Comparison of ENCODE assay signal across 8 cellular contexts in the genomic region with DNA sequence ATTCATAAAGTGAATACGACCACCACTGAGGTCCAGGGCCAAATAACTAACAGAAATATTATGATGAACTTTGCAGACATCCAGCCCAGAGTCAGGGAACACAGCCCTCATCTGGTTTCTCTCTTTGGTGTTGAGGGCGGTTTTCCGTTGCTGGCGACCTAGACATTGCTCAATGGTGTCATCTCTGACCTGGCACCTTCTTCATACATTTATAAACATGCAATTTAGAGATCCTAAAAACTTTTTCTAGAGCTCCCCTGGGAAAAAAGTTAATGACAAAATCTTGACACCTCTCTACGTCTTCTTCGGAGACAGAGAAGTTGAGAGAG. TPM values are rescaled to one million over a fixed set of nuclear protein-coding genes. Genes with fewer than 3 reads are reported as not detected.
A peak's percentile ranks its signal among the peaks of the same experiment; 100 is the strongest.
DNase-seq lines count a peak whose midpoint lies in the region; ATAC-seq, FAIRE-seq and TF ChIP-seq lines count a peak whose summit lies in the region.

No MANE protein-coding gene starts in this region.

- peaks cover 9% of the 10 kb centered on the region for H3K27me3 Mint-ChIP-seq in GM23338 (ENCODE audit: insufficient read depth, low read depth, poor library complexity)

- peaks cover 5% of the 10 kb centered on the region; the same call in 1 of the 2 replicates for H4K20me1 ChIP-seq in GM23338 (replicated peaks; ENCODE audit: insufficient read depth)

- no peak for ATAC-seq in GM23338
- peak; percentile 5 to 24 (median 14) for ATAC-seq in pancreas
- ATAC-seq in GM18520 (IDR thresholded peaks at IDR 0.05; ENCODE audit: unreplicated experiment) = no peak
- no peak for ATAC-seq in HG03457 (IDR thresholded peaks at IDR 0.05; ENCODE audit: unreplicated experiment)
- no peak for ATAC-seq in HG03442 (IDR thresholded peaks at IDR 0.05; ENCODE audit: unreplicated experiment)

- peak overlapping the region; percentile 72; the same call in 1 of the 2 replicates for H2AFZ ChIP-seq in GM23338

- H3K79me2 ChIP-seq in GM23338 (replicated peaks; ENCODE audit: insufficient read depth) = peaks cover 43% of the 10 kb centered on the region

- 3 to 7% methylated on average over 6 of the region's 6 CpGs for WGBS in esophagus squamous epithelium, 2 donors
- 11 to 12% methylated on average over 6 of the region's 6 CpGs for WGBS in pancreas, 2 donors

- H3K4me2 ChIP-seq in GM23338 = peak overlapping the region; percentile 85

- H3K9me3 Mint-ChIP-seq in GM23338 = no peaks in the 10 kb centered on the region

- DNase-seq in GM23338 (ENCODE audit: low spot score) (no peak), SK-MEL-5 (ENCODE audit: low read depth, low spot score) (peak; percentile 27), esophagus squamous epithelium (lab: John Stamatoyannopoulos, UW) (no peak), pancreas (no peak), KBM-7 (no peak)

- no peaks in the 10 kb centered on the region for H3K9me2 ChIP-seq in GM23338 (ENCODE audit: insufficient read depth)

- no peaks in the 10 kb centered on the region for H3K27me3 ChIP-seq in GM23338 (ENCODE audit: insufficient read depth)
- H3K27me3 ChIP-seq in esophagus squamous epithelium = peaks cover 0 to 22% (median 0%) of the 10 kb centered on the region in 4 donors
- no peaks in the 10 kb centered on the region for H3K27me3 ChIP-seq in pancreas

- H3K9me3 ChIP-seq in esophagus squamous epithelium (no peaks in the 10 kb centered on the region), pancreas (no peaks in the 10 kb centered on the region)

- H3K36me3 Mint-ChIP-seq in GM23338 (ENCODE audit: low read depth) = peaks cover 13% of the 10 kb centered on the region; the same call in 2 of the 3 replicates

- H3K4me1 ChIP-seq in GM23338 (ENCODE audit: insufficient read depth) = peaks cover 21% of the 10 kb centered on the region
- peaks cover 0 to 40% (median 7%) of the 10 kb centered on the region in 3 donors for H3K4me1 ChIP-seq in esophagus squamous epithelium
- H3K4me1 ChIP-seq in pancreas = no peaks in the 10 kb centered on the region

- H3K4me1 Mint-ChIP-seq in GM23338 = peaks cover 26% of the 10 kb centered on the region

- H3K4me3 ChIP-seq in GM23338 (peak overlapping the region; percentile 97), esophagus squamous epithelium (peak overlapping the region; percentile 64 to 78 (median 71)), pancreas (peak overlapping the region in 2 of 4 donors; percentile 74 to 75)

- H3K27ac Mint-ChIP-seq in GM23338 = no peak overlapping the region

- in situ Hi-C loops in SK-MEL-5 (cut with HindIII; ENCODE audit: low pct_unique_long_range_greater_than_20kb, low sequenced_read_pairs) (no loop called here), KBM-7 (cut with MboI; ENCODE audit: low pct_unique_long_range_greater_than_20kb, low sequenced_read_pairs) (no loop called here)

- intact Hi-C loops in esophagus squamous epithelium (cut with DNase I) = no loop called here
- intact Hi-C loops in pancreas (cut with DNase I) = no loop called here

- no peak for TF ChIP-seq POLR2A in esophagus squamous epithelium (IDR thresholded peaks at IDR 0.05)

- peaks cover 9% of the 10 kb centered on the region; the same call in 1 of the 2 replicates for H3F3A ChIP-seq in GM23338 (replicated peaks; ENCODE audit: low read depth)

- no peak for TF ChIP-seq CTCF in GM23338 (conservative IDR thresholded peaks at IDR 0.05; ENCODE audit: low read depth in 2 of 2)
- no peak for TF ChIP-seq CTCF in esophagus squamous epithelium (IDR thresholded peaks at IDR 0.05)
- TF ChIP-seq CTCF in pancreas (IDR thresholded peaks at IDR 0.05) = no peak

- peak overlapping the region; percentile 93 for H3K4me3 Mint-ChIP-seq in GM23338

- no peaks in the 10 kb centered on the region for H3K36me3 ChIP-seq in GM23338 (ENCODE audit: insufficient read depth)
- H3K36me3 ChIP-seq in esophagus squamous epithelium = no peaks in the 10 kb centered on the region
- H3K36me3 ChIP-seq in pancreas = no peaks in the 10 kb centered on the region

- no peak for FAIRE-seq in pancreas (lab: Jason Lieb, UNC)

- H3K27ac ChIP-seq in GM23338 (ENCODE audit: low read depth) = no peak overlapping the region
- H3K27ac ChIP-seq in esophagus squamous epithelium = peak overlapping the region in 2 of 4 donors; percentile 39 to 47
- H3K27ac ChIP-seq in pancreas = no peak overlapping the region

TF ChIP-seq in GM23338, 12 proteins besides CTCF, POLR2A, EP300 and RAD21 (continues in another document):
- TF ChIP-seq NANOG (IDR thresholded peaks at IDR 0.05; ENCODE audit: borderline replicate concordance) (no peak), POLR2AphosphoS5 (IDR thresholded peaks at IDR 0.05; ENCODE audit: low read depth) (no peak), EZH2phosphoT487 (IDR thresholded peaks at IDR 0.05; ENCODE audit: unreplicated experiment) (no peak), STAT1 (IDR thresholded peaks at IDR 0.05; ENCODE audit: unreplicated experiment) (no peak), CREB1 (CRISPR knock-in tag; IDR thresholded peaks at IDR 0.05; ENCODE audit: low read depth) (no peak)
- TF ChIP-seq, protein P1, sequence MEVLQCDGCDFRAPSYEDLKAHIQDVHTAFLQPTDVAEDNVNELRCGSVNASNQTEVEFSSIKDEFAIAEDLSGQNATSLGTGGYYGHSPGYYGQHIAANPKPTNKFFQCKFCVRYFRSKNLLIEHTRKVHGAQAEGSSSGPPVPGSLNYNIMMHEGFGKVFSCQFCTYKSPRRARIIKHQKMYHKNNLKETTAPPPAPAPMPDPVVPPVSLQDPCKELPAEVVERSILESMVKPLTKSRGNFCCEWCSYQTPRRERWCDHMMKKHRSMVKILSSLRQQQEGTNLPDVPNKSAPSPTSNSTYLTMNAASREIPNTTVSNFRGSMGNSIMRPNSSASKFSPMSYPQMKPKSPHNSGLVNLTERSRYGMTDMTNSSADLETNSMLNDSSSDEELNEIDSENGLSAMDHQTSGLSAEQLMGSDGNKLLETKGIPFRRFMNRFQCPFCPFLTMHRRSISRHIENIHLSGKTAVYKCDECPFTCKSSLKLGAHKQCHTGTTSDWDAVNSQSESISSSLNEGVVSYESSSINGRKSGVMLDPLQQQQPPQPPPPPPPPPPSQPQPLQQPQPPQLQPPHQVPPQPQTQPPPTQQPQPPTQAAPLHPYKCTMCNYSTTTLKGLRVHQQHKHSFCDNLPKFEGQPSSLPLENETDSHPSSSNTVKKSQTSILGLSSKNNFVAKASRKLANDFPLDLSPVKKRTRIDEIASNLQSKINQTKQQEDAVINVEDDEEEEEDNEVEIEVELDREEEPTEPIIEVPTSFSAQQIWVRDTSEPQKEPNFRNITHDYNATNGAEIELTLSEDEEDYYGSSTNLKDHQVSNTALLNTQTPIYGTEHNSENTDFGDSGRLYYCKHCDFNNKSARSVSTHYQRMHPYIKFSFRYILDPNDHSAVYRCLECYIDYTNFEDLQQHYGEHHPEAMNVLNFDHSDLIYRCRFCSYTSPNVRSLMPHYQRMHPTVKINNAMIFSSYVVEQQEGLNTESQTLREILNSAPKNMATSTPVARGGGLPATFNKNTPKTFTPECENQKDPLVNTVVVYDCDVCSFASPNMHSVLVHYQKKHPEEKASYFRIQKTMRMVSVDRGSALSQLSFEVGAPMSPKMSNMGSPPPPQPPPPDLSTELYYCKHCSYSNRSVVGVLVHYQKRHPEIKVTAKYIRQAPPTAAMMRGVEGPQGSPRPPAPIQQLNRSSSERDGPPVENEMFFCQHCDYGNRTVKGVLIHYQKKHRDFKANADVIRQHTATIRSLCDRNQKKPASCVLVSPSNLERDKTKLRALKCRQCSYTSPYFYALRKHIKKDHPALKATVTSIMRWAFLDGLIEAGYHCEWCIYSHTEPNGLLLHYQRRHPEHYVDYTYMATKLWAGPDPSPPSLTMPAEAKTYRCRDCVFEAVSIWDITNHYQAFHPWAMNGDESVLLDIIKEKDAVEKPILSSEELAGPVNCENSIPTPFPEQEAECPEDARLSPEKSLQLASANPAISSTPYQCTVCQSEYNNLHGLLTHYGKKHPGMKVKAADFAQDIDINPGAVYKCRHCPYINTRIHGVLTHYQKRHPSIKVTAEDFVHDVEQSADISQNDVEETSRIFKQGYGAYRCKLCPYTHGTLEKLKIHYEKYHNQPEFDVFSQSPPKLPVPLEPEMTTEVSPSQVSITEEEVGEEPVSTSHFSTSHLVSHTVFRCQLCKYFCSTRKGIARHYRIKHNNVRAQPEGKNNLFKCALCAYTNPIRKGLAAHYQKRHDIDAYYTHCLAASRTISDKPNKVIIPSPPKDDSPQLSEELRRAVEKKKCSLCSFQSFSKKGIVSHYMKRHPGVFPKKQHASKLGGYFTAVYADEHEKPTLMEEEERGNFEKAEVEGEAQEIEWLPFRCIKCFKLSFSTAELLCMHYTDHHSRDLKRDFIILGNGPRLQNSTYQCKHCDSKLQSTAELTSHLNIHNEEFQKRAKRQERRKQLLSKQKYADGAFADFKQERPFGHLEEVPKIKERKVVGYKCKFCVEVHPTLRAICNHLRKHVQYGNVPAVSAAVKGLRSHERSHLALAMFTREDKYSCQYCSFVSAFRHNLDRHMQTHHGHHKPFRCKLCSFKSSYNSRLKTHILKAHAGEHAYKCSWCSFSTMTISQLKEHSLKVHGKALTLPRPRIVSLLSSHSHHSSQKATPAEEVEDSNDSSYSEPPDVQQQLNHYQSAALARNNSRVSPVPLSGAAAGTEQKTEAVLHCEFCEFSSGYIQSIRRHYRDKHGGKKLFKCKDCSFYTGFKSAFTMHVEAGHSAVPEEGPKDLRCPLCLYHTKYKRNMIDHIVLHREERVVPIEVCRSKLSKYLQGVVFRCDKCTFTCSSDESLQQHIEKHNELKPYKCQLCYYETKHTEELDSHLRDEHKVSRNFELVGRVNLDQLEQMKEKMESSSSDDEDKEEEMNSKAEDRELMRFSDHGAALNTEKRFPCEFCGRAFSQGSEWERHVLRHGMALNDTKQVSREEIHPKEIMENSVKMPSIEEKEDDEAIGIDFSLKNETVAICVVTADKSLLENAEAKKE (CRISPR knock-in tag; IDR thresholded peaks at IDR 0.05) = no peak

RNA-seq across cellular contexts. Expression of a gene that starts 0.3 kb away (rescaled TPM):
- 82.5 and 90.5 TPM in 2 replicates for total RNA-seq in GM23338 (2014; rRNA removed; shearing (Covaris generic))
- polyA plus RNA-seq in GM23338 (2016; fragmentation: Nextera tagmentation; extraction: Ambion mirVana) = 32.5 and 37.2 TPM in 2 replicates
- total RNA-seq in SK-MEL-5 (2014; rRNA removed; shearing (Covaris generic)) = 2.9 and 3.3 TPM in 2 replicates
- polyA plus RNA-seq in SK-MEL-5 (2015; cell fraction: cytosol; rRNA removed) = 0.67 and 0.94 TPM in 2 replicates
- 3.0 and 3.2 TPM in 2 replicates for polyA plus RNA-seq in SK-MEL-5 (2015; cell fraction: nucleus; rRNA removed)
- 1 to 10 TPM in 2 of 4 donors, under 1 TPM in 2; 0.15 to 2.9 (median 0.80) TPM for total RNA-seq in esophagus squamous epithelium
- total RNA-seq in pancreas = 1 to 10 TPM in 3 of 6 donors, under 1 TPM in 3; 0.57 to 1.6 (median 0.91) TPM
- under 1 TPM; 0.11 to 0.12 TPM for polyA plus RNA-seq in pancreas

RNA-seq across cellular contexts. Expression of a gene that starts 32.5 kb away (rescaled TPM):
- total RNA-seq in GM23338 (2014; rRNA removed; shearing (Covaris generic)) = 11.1 and 12.0 TPM in 2 replicates
- polyA plus RNA-seq in GM23338 (2016; fragmentation: Nextera tagmentation; extraction: Ambion mirVana) = 7.1 and 7.2 TPM in 2 replicates
- 22.6 and 23.2 TPM in 2 replicates for total RNA-seq in SK-MEL-5 (2014; rRNA removed; shearing (Covaris generic))
- polyA plus RNA-seq in SK-MEL-5 (2015; cell fraction: cytosol; rRNA removed) = 8.3 and 10.8 TPM in 2 replicates
- polyA plus RNA-seq in SK-MEL-5 (2015; cell fraction: nucleus; rRNA removed) = 94.9 and 120 TPM in 2 replicates
- 10 to 100 TPM in 3 of 4 donors, 1 to 10 TPM in 1; 6.3 to 59.7 (median 17.7) TPM for total RNA-seq in esophagus squamous epithelium
- total RNA-seq in pancreas = 10 to 100 TPM in 5 of 6 donors, 1 to 10 TPM in 1; 10.0 to 17.6 (median 13.4) TPM
- 10 to 100 TPM; 10.8 to 13.7 TPM for polyA plus RNA-seq in pancreas

Comparison
In these comparisons a context has a peak if more than half of its experiments do, and no peak if none do; other contexts are left out.
1. ATAC-seq: peak in pancreas (4 of 4); none in GM23338 (single experiment), GM18520 (single experiment), HG03457 (single experiment) and HG03442 (single experiment).
2. RNA of a gene that starts 0.3 kb away (total RNA-seq): 82.5 to 90.5 TPM in GM23338; 2.9 to 3.3 TPM in SK-MEL-5, 0.15 to 2.9 TPM in esophagus squamous epithelium and 0.57 to 1.6 TPM in pancreas; every median in the first group is over 10 times any median in the second.